Comparison of ENCODE assay signal across 1 cellular context in genomic region chr12:75996907-75997447, GRCh38.
TF ChIP-seq lines count a peak whose summit lies in the region.

No MANE protein-coding gene starts in this region.

TF ChIP-seq in K562, 482 proteins besides CTCF, POLR2A, EP300 and RAD21 (continued from another document):
- TF ChIP-seq ZBTB11 (CRISPR knock-in tag; IDR thresholded peaks at IDR 0.05) = no peak
- no peak for TF ChIP-seq PYGO2 (tag; IDR thresholded peaks at IDR 0.05)
